8 cellular contexts compared by ENCODE assay signal in the genomic region with DNA sequence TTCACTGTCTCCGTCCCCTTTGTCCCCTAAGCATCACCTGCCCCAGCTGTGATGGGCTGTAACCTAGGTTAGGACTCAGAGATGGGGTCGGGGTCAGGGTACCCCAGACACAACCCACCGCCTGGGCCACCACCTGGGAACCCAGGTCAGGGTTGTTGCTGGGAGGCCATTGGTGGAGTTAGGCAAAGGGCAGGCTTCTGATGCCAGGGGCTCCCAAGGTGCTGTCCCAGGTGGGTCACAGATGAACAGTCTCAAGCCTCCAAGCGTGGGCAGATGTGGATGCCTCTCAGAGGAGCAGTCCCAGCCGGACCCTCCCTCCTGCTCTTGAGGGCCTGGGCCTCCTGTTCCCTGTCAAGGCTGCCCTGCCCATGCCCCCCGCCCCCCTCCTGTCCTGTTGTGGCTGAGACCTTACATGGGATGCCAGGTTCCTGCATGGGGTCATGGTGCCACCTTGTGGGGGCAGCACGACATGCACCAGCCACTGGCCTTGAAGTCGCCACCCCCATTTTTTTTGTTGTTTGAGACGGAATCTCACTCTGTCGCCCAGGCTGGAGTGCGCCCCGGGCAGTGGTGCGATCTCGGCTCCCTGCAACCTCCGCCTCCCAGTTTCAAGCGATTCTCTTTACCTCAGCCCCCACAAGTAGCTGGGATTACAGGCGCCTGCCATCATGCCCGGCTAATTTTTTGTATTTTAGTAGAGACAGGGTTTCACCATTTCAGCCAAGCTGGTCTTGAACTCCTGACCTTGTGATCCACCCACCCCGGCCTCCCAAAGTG. TPM values are rescaled to one million over a fixed set of nuclear protein-coding genes. Genes with fewer than 3 reads are reported as not detected.
DNase-seq lines count a peak whose midpoint lies in the region; ATAC-seq and TF ChIP-seq lines count a peak whose summit lies in the region.

No MANE protein-coding gene starts in this region.

- intact Hi-C loops in esophagus muscularis mucosa (cut with DNase I): no loop called here

- no peak overlapping the region for H3K27ac ChIP-seq in esophagus muscularis mucosa (replicated peaks in 1 of 4)
- no peak overlapping the region for H3K27ac ChIP-seq in neural cell (ENCODE audit: low read length)
- peak overlapping the region in 1 of 4 donors; percentile 2 for H3K27ac ChIP-seq in tibial nerve

- no peak overlapping the region for H3K4me2 ChIP-seq in neural cell (ENCODE audit: low read length)

- WGBS in esophagus muscularis mucosa: 71% methylated on average over 16 of the region's 19 CpGs
- 66 to 73% methylated on average over 18 of the region's 19 CpGs for WGBS in tibial nerve, 2 donors

- DNase-seq in NCI-H345 (lab: John Stamatoyannopoulos, UW) (peak; percentile 45), NCI-H345 treated with DMSO at 0.1 percent for 48 hours (lab: John Stamatoyannopoulos, UW; ENCODE audit: unreplicated experiment) (no peak), NOMO-1 (lab: John Stamatoyannopoulos, UW; ENCODE audit: unreplicated experiment in 2 of 2) (peak; percentile 29 to 36), activated T-cell treated with anti-CD3 and anti-CD28 coated beads for 1 hour (ENCODE audit: low read depth) (peak; percentile 58), esophagus muscularis mucosa (ENCODE audit: extremely low spot score) (no peak), tibial nerve (ENCODE audit: low spot score in 2 of 2) (no peak)

- H3K9me2 ChIP-seq in neural cell (ENCODE audit: insufficient read depth, low read length): no peaks in the 10 kb centered on the region

- no peak for ATAC-seq in GM19395 (IDR thresholded peaks at IDR 0.05; ENCODE audit: unreplicated experiment)

- H3K4me3 ChIP-seq in esophagus muscularis mucosa (no peak overlapping the region), neural cell (ENCODE audit: low read length) (no peak overlapping the region), tibial nerve (no peak overlapping the region)

- TF ChIP-seq RAD21 in neural cell (conservative IDR thresholded peaks at IDR 0.05): peak; percentile 63

- H3K36me3 ChIP-seq in esophagus muscularis mucosa (peaks cover 35 to 93% (median 82%) of the 10 kb centered on the region in 4 donors), neural cell (ENCODE audit: insufficient read depth, low read length) (no peaks in the 10 kb centered on the region), tibial nerve (peaks cover 6 to 98% (median 19%) of the 10 kb centered on the region in 3 donors)

- H3K9ac ChIP-seq in neural cell (ENCODE audit: low read length): no peak overlapping the region

- TF ChIP-seq CTCF in esophagus muscularis mucosa (IDR thresholded peaks at IDR 0.05): peak; percentile 35 to 76 (median 63)
- peak; percentile 64 for TF ChIP-seq CTCF in neural cell (IDR thresholded peaks at IDR 0.05; ENCODE audit: poor library complexity, severe bottlenecking)
- peak; percentile 54 to 77 (median 64) for TF ChIP-seq CTCF in tibial nerve (IDR thresholded peaks at IDR 0.05)

- H3K9me3 ChIP-seq in esophagus muscularis mucosa (no peaks in the 10 kb centered on the region), neural cell (ENCODE audit: low read length) (no peaks in the 10 kb centered on the region), tibial nerve (no peaks in the 10 kb centered on the region)

- no peaks in the 10 kb centered on the region for H3F3A ChIP-seq in neural cell (ENCODE audit: insufficient read depth, low read length, poor library complexity, severe bottlenecking)

- H4K20me1 ChIP-seq in neural cell (ENCODE audit: insufficient read depth): no peaks in the 10 kb centered on the region

- H3K79me2 ChIP-seq in neural cell (replicated peaks; ENCODE audit: insufficient read depth, low read length): no peaks in the 10 kb centered on the region

- peaks cover 0 to 9% (median 0%) of the 10 kb centered on the region in 4 donors for H3K4me1 ChIP-seq in esophagus muscularis mucosa
- H3K4me1 ChIP-seq in tibial nerve: peaks cover 0 to 10% (median 4%) of the 10 kb centered on the region in 4 donors

- no peak for TF ChIP-seq EP300 in esophagus muscularis mucosa (IDR thresholded peaks at IDR 0.05)
- TF ChIP-seq EP300 in neural cell (conservative IDR thresholded peaks at IDR 0.05; ENCODE audit: poor library complexity, severe bottlenecking): no peak
- TF ChIP-seq EP300 in tibial nerve (IDR thresholded peaks at IDR 0.05): no peak

- no peak overlapping the region for H2AFZ ChIP-seq in neural cell (ENCODE audit: low read depth, low read length)

- H3K27me3 ChIP-seq in esophagus muscularis mucosa: no peaks in the 10 kb centered on the region
- no peaks in the 10 kb centered on the region for H3K27me3 ChIP-seq in neural cell (ENCODE audit: insufficient read depth, low read depth, low read length)
- no peaks in the 10 kb centered on the region for H3K27me3 ChIP-seq in tibial nerve

- TF ChIP-seq POLR2A in esophagus muscularis mucosa (IDR thresholded peaks at IDR 0.05; ENCODE audit: low read depth): no peak
- TF ChIP-seq POLR2A in tibial nerve (IDR thresholded peaks at IDR 0.05): no peak

TF ChIP-seq in neural cell, 6 proteins besides CTCF, POLR2A, EP300 and RAD21:
- TF ChIP-seq EZH2 (IDR thresholded peaks at IDR 0.05; ENCODE audit: borderline replicate concordance, insufficient read depth, low read length, poor library complexity, severe bottlenecking): no peak
- TF ChIP-seq SMC3 (conservative IDR thresholded peaks at IDR 0.05; ENCODE audit: poor library complexity): peak; percentile 49

RNA-seq across cellular contexts. Expression of gene GATD1, which starts 12.1 kb away (rescaled TPM):
- total RNA-seq in esophagus muscularis mucosa: 10 to 100 TPM; 24.0 to 37.7 (median 28.9) TPM
- polyA plus RNA-seq in neural cell: 131 and 146 TPM in 2 replicates
- polyA minus RNA-seq in neural cell: 37.6 and 41.1 TPM in 2 replicates
- 10 to 100 TPM; 22.1 to 41.4 (median 27.3) TPM for total RNA-seq in tibial nerve

RNA-seq across cellular contexts. Expression of gene TALDO1, which starts 17.9 kb away (rescaled TPM):
- total RNA-seq in esophagus muscularis mucosa (100 to 1,000 TPM; 168 to 231 (median 186) TPM), tibial nerve (100 to 1,000 TPM; 203 to 323 (median 241) TPM)
- 156 and 158 TPM in 2 replicates for polyA plus RNA-seq in neural cell
- polyA minus RNA-seq in neural cell: 80.3 and 82.5 TPM in 2 replicates

RNA-seq across cellular contexts. Expression of gene CEND1, which starts 24.7 kb away (rescaled TPM):
- 1 to 10 TPM in 3 of 4 donors, under 1 TPM in 1; 0.42 to 3.3 (median 2.6) TPM for total RNA-seq in esophagus muscularis mucosa
- 11.8 and 16.2 TPM in 2 replicates for polyA plus RNA-seq in neural cell
- 11.8 and 11.9 TPM in 2 replicates for polyA minus RNA-seq in neural cell
- total RNA-seq in tibial nerve: not detected

RNA-seq across cellular contexts. Expression of gene SLC25A22, which starts 32.9 kb away (rescaled TPM):
- total RNA-seq in esophagus muscularis mucosa (10 to 100 TPM in 1 of 4 donors, 1 to 10 TPM in 3; 5.0 to 11.0 (median 9.5) TPM), tibial nerve (10 to 100 TPM in 2 of 4 donors, 1 to 10 TPM in 2; 8.0 to 17.5 (median 10.0) TPM)
- polyA plus RNA-seq in neural cell: 40.9 and 66.4 TPM in 2 replicates
- polyA minus RNA-seq in neural cell: 32.5 and 34.8 TPM in 2 replicates

RNA-seq across cellular contexts. Expression of gene PIDD1, which starts 39.8 kb away (rescaled TPM):
- total RNA-seq in esophagus muscularis mucosa (10 to 100 TPM in 2 of 4 donors, 1 to 10 TPM in 2; 5.3 to 18.7 (median 9.6) TPM), tibial nerve (10 to 100 TPM; 32.2 to 67.5 (median 35.9) TPM)
- 13.3 and 34.9 TPM in 2 replicates for polyA plus RNA-seq in neural cell
- 7.8 and 8.0 TPM in 2 replicates for polyA minus RNA-seq in neural cell

Comparison
In these comparisons a context has a peak if more than half of its experiments do, and no peak if none do; other contexts are left out.
1. DNase-seq: peak in NCI-H345 (single experiment), NOMO-1 (2 of 2) and activated T-cell treated with anti-CD3 and anti-CD28 coated beads for 1 hour (single experiment); none in NCI-H345 treated with DMSO at 0.1 percent for 48 hours (single experiment), esophagus muscularis mucosa (single experiment) and tibial nerve (0 of 2).
2. Peak in every context shown above with its lines, with median percentiles within 50 percentile points of each other: CTCF ChIP-seq.